Comparison of ENCODE assay signal across 8 cellular contexts in genomic region chr20:3470208-3470626, GRCh38. TPM values are rescaled to one million over a fixed set of nuclear protein-coding genes. Genes with fewer than 3 reads are reported as not detected.
DNase-seq lines count a peak whose midpoint lies in the region; ATAC-seq and TF ChIP-seq lines count a peak whose summit lies in the region.

No MANE protein-coding gene starts in this region.

- H3K27ac Mint-ChIP-seq in T-cell, result peak overlapping the region; percentile 63 to 85

- H3K36me3 Mint-ChIP-seq in T-cell, result no peaks in the 10 kb centered on the region

- H3K4me3 ChIP-seq in GM08714 (ENCODE audit: low read length), result peak overlapping the region; percentile 87
- peak overlapping the region; percentile 87 for H3K4me3 ChIP-seq in fibroblast of villous mesenchyme (ENCODE audit: low read depth, low read length)

- DNase-seq in T-cell, result no peak
- DNase-seq in fibroblast of villous mesenchyme (ENCODE audit: low read depth), result no peak
- no peak for DNase-seq in sciatic nerve (ENCODE audit: low spot score)
- no peak for DNase-seq in NCI-H2171 (lab: John Stamatoyannopoulos, UW)

- CTCF ChIA-PET in T-cell (lab: Charles Lee), result interaction anchor here in 1 of 2 donors (1.6 kb wide), 1 partner anchor 62 kb away, joined by 5 read pairs; no protein-coding TSS in a partner anchor

- peaks cover 30 to 38% (median 38%) of the 10 kb centered on the region in 3 donors for H3K4me1 Mint-ChIP-seq in T-cell

- peaks cover 7 to 8% of the 10 kb centered on the region in 2 donors for H3K27me3 Mint-ChIP-seq in T-cell

- intact Hi-C loops in sciatic nerve (cut with DNase I), result loop anchor here (2.0 kb wide), 1 partner anchor 61 kb away; no protein-coding TSS in a partner anchor

- POLR2A ChIA-PET in T-cell (lab: Charles Lee), result no interaction called here

- H3K9me3 Mint-ChIP-seq in T-cell, result no peaks in the 10 kb centered on the region

- ATAC-seq in T-cell (replicated peaks in 1 of 4) (no peak), sciatic nerve (peak; percentile 23), GM18520 (IDR thresholded peaks at IDR 0.05; ENCODE audit: unreplicated experiment) (no peak), HG02970 (IDR thresholded peaks at IDR 0.05; ENCODE audit: low FRiP score, unreplicated experiment) (no peak), GM19452 (IDR thresholded peaks at IDR 0.05; ENCODE audit: unreplicated experiment) (no peak)

- no peak for TF ChIP-seq CTCF in fibroblast of villous mesenchyme (IDR thresholded peaks at IDR 0.05; ENCODE audit: insufficient read depth, low read depth, low read length)

- peak overlapping the region; percentile 91 to 96 (median 93) for H3K4me3 Mint-ChIP-seq in T-cell

RNA-seq across cellular contexts. Expression of gene ATRN, which starts 0.6 kb away (rescaled TPM):
- total RNA-seq in T-cell (10 to 100 TPM; 13.6 to 15.8 (median 13.7) TPM), fibroblast of villous mesenchyme (35.4 and 39.3 TPM in 2 replicates), sciatic nerve (31.5 TPM)
